ENCODE assay signal across 8 cellular contexts in genomic region chr9:113343732-113344231, GRCh38. TPM values are rescaled to one million over a fixed set of nuclear protein-coding genes. Genes with fewer than 3 reads are reported as not detected.
A peak's percentile ranks its signal among the peaks of the same experiment; 100 is the strongest.
DNase-seq lines count a peak whose midpoint lies in the region; ATAC-seq and TF ChIP-seq lines count a peak whose summit lies in the region.

No MANE protein-coding gene starts in this region.

- 33 to 76% (median 56%) methylated on average over 1 of the region's 1 CpG for WGBS in adrenal gland, 4 donors

- peak in 1 of 2 donors; percentile 23 for TF ChIP-seq POLR2A in adrenal gland (IDR thresholded peaks at IDR 0.05)

- peaks cover 6 to 17% of the 10 kb centered on the region in 2 donors for H3K4me1 ChIP-seq in adrenal gland (replicated peaks in 1 of 2)

- no peak for ATAC-seq in GM18502 (IDR thresholded peaks at IDR 0.05; ENCODE audit: poor library complexity, unreplicated experiment)

- no peak for TF ChIP-seq CTCF in Calu3 (IDR thresholded peaks at IDR 0.05; ENCODE audit: unreplicated experiment)
- TF ChIP-seq CTCF in adrenal gland (IDR thresholded peaks at IDR 0.05): no peak

- BruUV-seq in Calu3 (replicated peaks; lab: Mats Ljungman, UMichigan): no TSS peak

- no peak overlapping the region for H3K27ac Mint-ChIP-seq in Calu3 (ENCODE audit: unreplicated experiment)

- peaks cover 21% of the 10 kb centered on the region for H3K36me3 Mint-ChIP-seq in Calu3 (ENCODE audit: insufficient read depth, unreplicated experiment)

- H3K4me1 Mint-ChIP-seq in Calu3 (ENCODE audit: low read depth, unreplicated experiment): peaks cover 42% of the 10 kb centered on the region

- H3K36me3 ChIP-seq in adrenal gland (replicated peaks in 1 of 2): no peaks in the 10 kb centered on the region

- intact Hi-C loops in Calu3 (cut with micrococcal nuclease; ENCODE audit: unreplicated experiment) (loop anchor here (5.0 kb wide), 2 partner anchors 44 to 59 kb away; partner anchors contain the start of gene ALAD), adrenal gland (cut with DNase I) (no loop called here)

- no peaks in the 10 kb centered on the region for H3K9me3 ChIP-seq in adrenal gland (replicated peaks in 1 of 3)

- no peaks in the 10 kb centered on the region for H3K9me3 Mint-ChIP-seq in Calu3 (ENCODE audit: low read depth, unreplicated experiment)

- no peaks in the 10 kb centered on the region for H3K27me3 Mint-ChIP-seq in Calu3 (ENCODE audit: unreplicated experiment)

- CTCF ChIA-PET in Calu3 (lab: Charles Lee): no interaction called here

- H3K27ac ChIP-seq in adrenal gland: peak overlapping the region in 4 of 5 donors; percentile 34 to 81 (median 64)
- peak overlapping the region; percentile 47 for H3K27ac ChIP-seq in substantia nigra (ENCODE audit: low read depth, low read length, poor library complexity, severe bottlenecking)

- H3K27me3 ChIP-seq in adrenal gland: no peaks in the 10 kb centered on the region

- H3K4me3 ChIP-seq in adrenal gland: no peak overlapping the region

- DNase-seq in Calu3 (peak; percentile 25), NCI-H1105 treated with DMSO at 0.1 percent for 48 hours (lab: John Stamatoyannopoulos, UW) (peak; percentile 79), adrenal gland (peak; percentile 81 to 97 (median 92)), hepatic stellate cell (ENCODE audit: low spot score) (peak; percentile 57), substantia nigra (lab: John Stamatoyannopoulos, UW) (peak; percentile 12 to 97 (median 83)), GM19240 (ENCODE audit: insufficient read length, low spot score) (no peak)
- no peak for DNase-seq in activated effector memory CD4-positive, alpha-beta T cell treated with anti-CD3 and anti-CD28 coated beads, Interleukin-2, amount 50 U/mL, for 16 hours

- H3K4me3 Mint-ChIP-seq in Calu3 (ENCODE audit: low read depth, unreplicated experiment): no peak overlapping the region

RNA-seq across cellular contexts. Expression of gene WDR31, which starts 3.7 kb away (rescaled TPM):
- total RNA-seq in Calu3 (2022): 3.1 and 4.0 TPM in 2 replicates
- 10 to 100 TPM in 2 of 8 donors, 1 to 10 TPM in 6; 3.8 to 16.5 (median 7.5) TPM for total RNA-seq in adrenal gland
- 10 to 100 TPM in 1 of 3 donors, 1 to 10 TPM in 2; 5.8 to 12.0 (median 9.3) TPM for polyA plus RNA-seq in adrenal gland

RNA-seq across cellular contexts. Expression of gene BSPRY, which starts 5.6 kb away (rescaled TPM):
- total RNA-seq in Calu3 (2022): 14.5 and 17.4 TPM in 2 replicates
- 10 to 100 TPM in 2 of 8 donors, 1 to 10 TPM in 6; 1.6 to 18.6 (median 6.0) TPM for total RNA-seq in adrenal gland
- 1 to 10 TPM; 1.4 to 3.2 (median 1.5) TPM for polyA plus RNA-seq in adrenal gland

RNA-seq across cellular contexts. Expression of gene HDHD3, which starts 33.0 kb away (rescaled TPM):
- total RNA-seq in Calu3 (2022) (30.8 and 35.2 TPM in 2 replicates), adrenal gland (100 to 1,000 TPM; 117 to 343 (median 243) TPM)
- 100 to 1,000 TPM in 2 of 3 donors, 10 to 100 TPM in 1; 89.1 to 300 (median 180) TPM for polyA plus RNA-seq in adrenal gland

RNA-seq across cellular contexts. Expression of gene RNF183, which starts 40.6 kb away (rescaled TPM):
- total RNA-seq in Calu3 (2022) (0.76 and 1.5 TPM in 2 replicates), adrenal gland (not detected)
- polyA plus RNA-seq in adrenal gland: under 1 TPM; 0.24 to 0.48 (median 0.29) TPM

RNA-seq across cellular contexts. Expression of gene ALAD, which starts 57.3 kb away (rescaled TPM):
- 20.6 and 24.1 TPM in 2 replicates for total RNA-seq in Calu3 (2022)
- 100 to 1,000 TPM; 159 to 348 (median 245) TPM for total RNA-seq in adrenal gland
- polyA plus RNA-seq in adrenal gland: 100 to 1,000 TPM; 112 to 244 (median 150) TPM

Comparison
In these comparisons a context has a peak if more than half of its experiments do, and no peak if none do; other contexts are left out.
1. DNase-seq: peak in Calu3 (single experiment), NCI-H1105 treated with DMSO at 0.1 percent for 48 hours (single experiment), adrenal gland (7 of 7), hepatic stellate cell (single experiment) and substantia nigra (49 of 49); none in activated effector memory CD4-positive, alpha-beta T cell treated with anti-CD3 and anti-CD28 coated beads, Interleukin-2, amount 50 U/mL, for 16 hours (single experiment) and GM19240 (single experiment).